Comparison of ENCODE assay signal across 8 cellular contexts in genomic region chr22:21938071-21938822, GRCh38. TPM values are rescaled to one million over a fixed set of nuclear protein-coding genes. Genes with fewer than 3 reads are reported as not detected.
DNase-seq lines count a peak whose midpoint lies in the region; ATAC-seq and TF ChIP-seq lines count a peak whose summit lies in the region.

No MANE protein-coding gene starts in this region.

- no peak overlapping the region for H2AFZ ChIP-seq in PC-9

- H3K27ac ChIP-seq in PC-9 (no peak overlapping the region), esophagus muscularis mucosa (replicated peaks in 1 of 4) (peak overlapping the region; percentile 92 to 98 (median 94))

- TF ChIP-seq CTCF in PC-9 (conservative IDR thresholded peaks at IDR 0.05) (peak; percentile 94), esophagus muscularis mucosa (IDR thresholded peaks at IDR 0.05) (peak; percentile 88 to 99 (median 99))

- H3K36me3 ChIP-seq in PC-9 (ENCODE audit: low read depth) (no peaks in the 10 kb centered on the region), esophagus muscularis mucosa (peaks cover 6 to 44% (median 32%) of the 10 kb centered on the region in 4 donors)

- H3K4me2 ChIP-seq in PC-9, result peak overlapping the region; percentile 16; the same call in 1 of the 2 replicates

- peak; percentile 97 for DNase-seq in Caki2 (ENCODE audit: low read depth)
- peak; percentile 70 for DNase-seq in Jurkat, Clone E6-1 (ENCODE audit: low read depth, low spot score)
- DNase-seq in PC-9, result peak in 1 of 2 experiments; percentile 88
- DNase-seq in activated T-cell treated with anti-CD3 and anti-CD28 coated beads, Interleukin-2, amount 50 U/mL, for 48 hours, result peak; percentile 92 to 96
- peak; percentile 98 for DNase-seq in esophagus muscularis mucosa (ENCODE audit: extremely low spot score)
- DNase-seq in myocyte (ENCODE audit: low read depth), result peak; percentile 98
- peak; percentile 90 for DNase-seq in stimulated activated CD8-positive, alpha-beta memory T cell treated with anti-CD3 and anti-CD28 coated beads, Interleukin-7, amount 100 ng/mL, for 24 hours (ENCODE audit: low read depth)

- peaks cover 4% of the 10 kb centered on the region; the same call in 1 of the 2 replicates for H3F3A ChIP-seq in PC-9 (ENCODE audit: insufficient read depth, low read depth)

- no peaks in the 10 kb centered on the region for H3K9me2 ChIP-seq in PC-9 (ENCODE audit: insufficient read depth)

- in situ Hi-C loops in Caki2 (cut with HindIII; ENCODE audit: low pct_unique_long_range_greater_than_20kb, low sequenced_read_pairs), result loop anchor here (10.0 kb wide), 1 partner anchor 133 kb away; no protein-coding TSS in a partner anchor

- peak; percentile 91 for ATAC-seq in GM21529 (IDR thresholded peaks at IDR 0.05; ENCODE audit: unreplicated experiment)

- no TSS peak for BruUV-seq in PC-9 (replicated peaks; lab: Mats Ljungman, UMichigan)

- CTCF ChIA-PET in PC-9 (lab: Charles Lee), result interaction anchor here (0.5 to 1.1 kb wide), 2 partner anchors 14 to 125 kb away, joined by 3 to 7 read pairs; partner anchors contain the start of gene PPM1F

- H3K79me2 ChIP-seq in PC-9 (ENCODE audit: low read depth), result no peaks in the 10 kb centered on the region

- POLR2A ChIA-PET in PC-9 (lab: Charles Lee; ENCODE audit: unreplicated experiment), result interaction anchor here (0.6 kb wide), 2 partner anchors 117 to 280 kb away, joined by 3 read pairs; no protein-coding TSS in a partner anchor

- H3K27me3 ChIP-seq in PC-9 (ENCODE audit: insufficient read depth, low read depth) (no peaks in the 10 kb centered on the region), esophagus muscularis mucosa (no peaks in the 10 kb centered on the region)

- H4K20me1 ChIP-seq in PC-9 (ENCODE audit: insufficient read depth), result no peaks in the 10 kb centered on the region

- no peak for TF ChIP-seq EP300 in esophagus muscularis mucosa (IDR thresholded peaks at IDR 0.05)

- TF ChIP-seq POLR2A in esophagus muscularis mucosa (IDR thresholded peaks at IDR 0.05; ENCODE audit: low read depth), result no peak

- H3K4me1 ChIP-seq in PC-9 (replicated peaks; ENCODE audit: insufficient read depth) (peaks cover 13% of the 10 kb centered on the region), esophagus muscularis mucosa (peaks cover 71 to 94% (median 79%) of the 10 kb centered on the region in 4 donors)

- intact Hi-C loops in PC-9 (cut with micrococcal nuclease; ENCODE audit: unreplicated experiment), result loop anchor here (2.0 to 5.0 kb wide), 2 partner anchors 15 to 226 kb away; partner anchors contain the start of gene PPM1F
- intact Hi-C loops in esophagus muscularis mucosa (cut with DNase I), result loop anchor here (2.0 to 5.0 kb wide), 3 partner anchors 15 to 226 kb away; partner anchors contain the start of genes MAPK1 and PPM1F

- H3K9me3 ChIP-seq in PC-9 (ENCODE audit: insufficient read depth, low read depth) (no peaks in the 10 kb centered on the region), esophagus muscularis mucosa (no peaks in the 10 kb centered on the region)

- H3K4me3 ChIP-seq in Jurkat, Clone E6-1 (ENCODE audit: low read length), result peak overlapping the region; percentile 15; the same call in 1 of the 2 replicates
- no peak overlapping the region for H3K4me3 ChIP-seq in PC-9
- peak overlapping the region; percentile 61 to 67 (median 66) for H3K4me3 ChIP-seq in esophagus muscularis mucosa

- 2% methylated on average over 30 of the region's 42 CpGs for WGBS in esophagus muscularis mucosa

RNA-seq across cellular contexts. Expression of gene PPM1F, which starts 14.4 kb away (rescaled TPM):
- total RNA-seq in Caki2 (2014; rRNA removed; shearing (Covaris generic); ENCODE audit: low replicate concordance), result 38.8 and 45.9 TPM in 2 replicates
- polyA plus RNA-seq in Jurkat, Clone E6-1 (2012; ENCODE audit: insufficient read depth, insufficient read length), result 19.5 TPM
- total RNA-seq in PC-9 (2021), result 20.6 and 22.1 TPM in 2 replicates
- total RNA-seq in esophagus muscularis mucosa, result 10 to 100 TPM; 30.3 to 88.5 (median 74.1) TPM
- total RNA-seq in myocyte, result 98.1 and 173 TPM in 2 replicates
- 47.5 TPM for polyA plus RNA-seq in myocyte (2012)

RNA-seq across cellular contexts. Expression of gene TOP3B, which starts 44.3 kb away (rescaled TPM):
- total RNA-seq in Caki2 (2014; rRNA removed; shearing (Covaris generic); ENCODE audit: low replicate concordance), result 24.5 and 25.6 TPM in 2 replicates
- polyA plus RNA-seq in Jurkat, Clone E6-1 (2012; ENCODE audit: insufficient read depth, insufficient read length), result 45.6 TPM
- 23.7 and 23.9 TPM in 2 replicates for total RNA-seq in PC-9 (2021)
- total RNA-seq in esophagus muscularis mucosa, result 10 to 100 TPM; 12.3 to 27.5 (median 20.4) TPM
- 25.0 and 31.0 TPM in 2 replicates for total RNA-seq in myocyte
- 18.2 TPM for polyA plus RNA-seq in myocyte (2012)
